Comparison of ENCODE assay signal across 8 cellular contexts in genomic region chr19:55640043-55640576, GRCh38. TPM values are rescaled to one million over a fixed set of nuclear protein-coding genes. Genes with fewer than 3 reads are reported as not detected.
DNase-seq lines count a peak whose midpoint lies in the region; ATAC-seq lines count a peak whose summit lies in the region.

No MANE protein-coding gene starts in this region.

- H3K27ac Mint-ChIP-seq in memory B cell, result peak overlapping the region; percentile 67
- peak overlapping the region; percentile 98 for H3K27ac Mint-ChIP-seq in stimulated activated effector memory CD8-positive, alpha-beta T cell treated with anti-CD3 and anti-CD28 coated beads, Interleukin-12 subunit alpha, Interleukin-12 subunit beta, amount 100 ng/mL, for 72 hours

- no peaks in the 10 kb centered on the region for H3K9me3 ChIP-seq in ectodermal cell (ENCODE audit: control insufficient read depth, low read length)

- peaks cover 21% of the 10 kb centered on the region for H3K36me3 Mint-ChIP-seq in memory B cell
- H3K36me3 Mint-ChIP-seq in stimulated activated effector memory CD8-positive, alpha-beta T cell treated with anti-CD3 and anti-CD28 coated beads, Interleukin-12 subunit alpha, Interleukin-12 subunit beta, amount 100 ng/mL, for 72 hours, result peaks cover 77% of the 10 kb centered on the region

- H3K27me3 ChIP-seq in ectodermal cell (ENCODE audit: control insufficient read depth, insufficient read depth, low read length, poor library complexity, severe bottlenecking), result no peaks in the 10 kb centered on the region

- H3K27me3 Mint-ChIP-seq in memory B cell, result no peaks in the 10 kb centered on the region

- DNase-seq in GM03348 (ENCODE audit: low spot score), result peak; percentile 74
- DNase-seq in NCI-H1048 (lab: John Stamatoyannopoulos, UW), result peak; percentile 70
- peak; percentile 71 to 76 for DNase-seq in activated CD4-positive, alpha-beta T cell treated with anti-CD3 and anti-CD28 coated beads, Interleukin-2, amount 50 U/mL, for 48 hours
- DNase-seq in memory B cell (ENCODE audit: low spot score in 2 of 2), result peak; percentile 72 to 74
- peak; percentile 46 to 74 for DNase-seq in stimulated activated effector memory CD8-positive, alpha-beta T cell treated with anti-CD3 and anti-CD28 coated beads, Interleukin-12 subunit alpha, Interleukin-12 subunit beta, amount 100 ng/mL, for 72 hours (ENCODE audit: low spot score in 2 of 2)

- peaks cover 54% of the 10 kb centered on the region for H3K4me1 Mint-ChIP-seq in memory B cell
- H3K4me1 Mint-ChIP-seq in stimulated activated effector memory CD8-positive, alpha-beta T cell treated with anti-CD3 and anti-CD28 coated beads, Interleukin-12 subunit alpha, Interleukin-12 subunit beta, amount 100 ng/mL, for 72 hours, result peaks cover 80% of the 10 kb centered on the region

- H3K4me3 Mint-ChIP-seq in memory B cell, result peak overlapping the region; percentile 63
- H3K4me3 Mint-ChIP-seq in stimulated activated effector memory CD8-positive, alpha-beta T cell treated with anti-CD3 and anti-CD28 coated beads, Interleukin-12 subunit alpha, Interleukin-12 subunit beta, amount 100 ng/mL, for 72 hours, result peak overlapping the region; percentile 92

- peak overlapping the region; percentile 59 for H3K4me3 ChIP-seq in ectodermal cell (ENCODE audit: insufficient read depth, low read depth, low read length)

- peaks cover 8% of the 10 kb centered on the region for H3K36me3 ChIP-seq in ectodermal cell (ENCODE audit: control insufficient read depth, insufficient read depth, low read length)

- peak overlapping the region; percentile 62 for H3K27ac ChIP-seq in ectodermal cell (ENCODE audit: insufficient read depth, low read depth, low read length, poor library complexity, severe bottlenecking)

- ATAC-seq in memory B cell (ENCODE audit: low read depth) (peak; percentile 59), GM19452 (IDR thresholded peaks at IDR 0.05; ENCODE audit: unreplicated experiment) (no peak), GM21737 (IDR thresholded peaks at IDR 0.05; ENCODE audit: unreplicated experiment) (no peak)
- ATAC-seq in stimulated activated effector memory CD8-positive, alpha-beta T cell treated with anti-CD3 and anti-CD28 coated beads, Interleukin-12 subunit alpha, Interleukin-12 subunit beta, amount 100 ng/mL, for 72 hours, result peak; percentile 44

- peaks cover 30% of the 10 kb centered on the region for H3K4me1 ChIP-seq in ectodermal cell (ENCODE audit: control insufficient read depth, insufficient read depth, low read length)

- 79 to 83% methylated on average over 38 of the region's 38 CpGs for WGBS in ectodermal cell, 2 experiments

- H3K9me3 Mint-ChIP-seq in memory B cell, result peaks cover 2% of the 10 kb centered on the region
- H3K9me3 Mint-ChIP-seq in stimulated activated effector memory CD8-positive, alpha-beta T cell treated with anti-CD3 and anti-CD28 coated beads, Interleukin-12 subunit alpha, Interleukin-12 subunit beta, amount 100 ng/mL, for 72 hours, result no peaks in the 10 kb centered on the region

RNA-seq across cellular contexts. Expression of gene ZNF580, which starts 0.7 kb away (rescaled TPM):
- polyA plus RNA-seq in ectodermal cell (2013, experiment 1 of 4), result 45.3 TPM
- 44.3 TPM for polyA plus RNA-seq in ectodermal cell (2013, experiment 2 of 4)
- 41.1 TPM for polyA plus RNA-seq in ectodermal cell (2013, experiment 3 of 4)
- polyA plus RNA-seq in ectodermal cell (2013, experiment 4 of 4), result 44.7 TPM

RNA-seq across cellular contexts. Expression of gene ZNF581, which starts 3.3 kb away (rescaled TPM):
- 41.1 TPM for polyA plus RNA-seq in ectodermal cell (2013, experiment 1 of 4)
- polyA plus RNA-seq in ectodermal cell (2013, experiment 2 of 4), result 40.1 TPM
- polyA plus RNA-seq in ectodermal cell (2013, experiment 3 of 4), result 41.4 TPM
- 45.9 TPM for polyA plus RNA-seq in ectodermal cell (2013, experiment 4 of 4)

RNA-seq across cellular contexts. Expression of gene CCDC106, which starts 7.9 kb away (rescaled TPM):
- 24.8 TPM for polyA plus RNA-seq in ectodermal cell (2013, experiment 1 of 4)
- 24.6 TPM for polyA plus RNA-seq in ectodermal cell (2013, experiment 2 of 4)
- polyA plus RNA-seq in ectodermal cell (2013, experiment 3 of 4), result 17.5 TPM
- polyA plus RNA-seq in ectodermal cell (2013, experiment 4 of 4), result 18.4 TPM

RNA-seq across cellular contexts. Expression of gene U2AF2, which starts 14.7 kb away (rescaled TPM):
- polyA plus RNA-seq in ectodermal cell (2013, experiment 1 of 4), result 300 TPM
- 239 TPM for polyA plus RNA-seq in ectodermal cell (2013, experiment 2 of 4)
- polyA plus RNA-seq in ectodermal cell (2013, experiment 3 of 4), result 197 TPM
- 204 TPM for polyA plus RNA-seq in ectodermal cell (2013, experiment 4 of 4)

RNA-seq across cellular contexts. Expression of gene ZNF784, which starts 15.7 kb away (rescaled TPM):
- 11.8 TPM for polyA plus RNA-seq in ectodermal cell (2013, experiment 1 of 4)
- 13.0 TPM for polyA plus RNA-seq in ectodermal cell (2013, experiment 2 of 4)
- 12.9 TPM for polyA plus RNA-seq in ectodermal cell (2013, experiment 3 of 4)
- polyA plus RNA-seq in ectodermal cell (2013, experiment 4 of 4), result 13.6 TPM

Comparison
In these comparisons a context has a peak if more than half of its experiments do, and no peak if none do; other contexts are left out.
1. ATAC-seq: peak in memory B cell (single experiment) and stimulated activated effector memory CD8-positive, alpha-beta T cell treated with anti-CD3 and anti-CD28 coated beads, Interleukin-12 subunit alpha, Interleukin-12 subunit beta, amount 100 ng/mL, for 72 hours (single experiment); none in GM19452 (single experiment) and GM21737 (single experiment).
2. Peak in every context shown above with its lines, with median percentiles within 50 percentile points of each other: DNase-seq.